1 cellular context compared by ENCODE assay signal in genomic region chr11:67640021-67640757, GRCh38.
TF ChIP-seq lines count a peak whose summit lies in the region.

No MANE protein-coding gene starts in this region.

TF ChIP-seq in endothelial cell of umbilical vein, 7 proteins besides CTCF, POLR2A, EP300 and RAD21:
- no peak for TF ChIP-seq GATA2 (IDR thresholded peaks at IDR 0.05; ENCODE audit: insufficient read depth, insufficient read length, low read depth, low read length)
- TF ChIP-seq JUN (IDR thresholded peaks at IDR 0.05; ENCODE audit: borderline replicate concordance, insufficient read depth, insufficient read length, low read depth), result no peak
- no peak for TF ChIP-seq EZH2 (IDR thresholded peaks at IDR 0.05; ENCODE audit: borderline replicate concordance, low read depth, low read length, severe bottlenecking)
